ENCODE assay signal across 12 cellular contexts in genomic region chr2:112272669-112273068, GRCh38.
"Had no signal": no experiment of that assay in that cellular context is flagged by ENCODE, and none has a peak within 500 bp of the region (broad histone marks: within the 10 kb centered on the region; RNA-seq: fewer than 3 reads in every experiment).

No MANE protein-coding gene starts in this region.

- H3K4me3 Mint-ChIP-seq: activated naive CD8-positive, alpha-beta T cell treated with anti-CD3 and anti-CD28 coated beads for 36 hours had no signal

- H3K27me3 Mint-ChIP-seq: activated naive CD8-positive, alpha-beta T cell treated with anti-CD3 and anti-CD28 coated beads for 36 hours had no signal

- DNase-seq: activated CD4-positive, alpha-beta T cell treated with anti-CD3 and anti-CD28 coated beads for 48 hours; activated effector memory CD4-positive, alpha-beta T cell treated with Interleukin-2 at 50 U/mL for 16 hours; activated naive CD8-positive, alpha-beta T cell treated with anti-CD3 and anti-CD28 coated beads for 36 hours; anterior cingulate cortex; dorsolateral prefrontal cortex; esophagus squamous epithelium; foreskin fibroblast; head of caudate nucleus; mammary epithelial cell; SW 1271; T-helper 9 cell; thyroid gland had no signal

- H3K27ac Mint-ChIP-seq: activated naive CD8-positive, alpha-beta T cell treated with anti-CD3 and anti-CD28 coated beads for 36 hours had no signal
